Comparison of ENCODE assay signal across 7 cellular contexts in genomic region chr19:48836089-48837017, GRCh38. TPM values are rescaled to one million over a fixed set of nuclear protein-coding genes. Genes with fewer than 3 reads are reported as not detected.
DNase-seq lines count a peak whose midpoint lies in the region; FAIRE-seq and TF ChIP-seq lines count a peak whose summit lies in the region.

Gene HSD17B14, minus strand, starts transcription at chr19:48836491. Its CDS starts 80 bp downstream, at chr19:48836411.

- H3K4me3 ChIP-seq in GM12864 (ENCODE audit: low read depth, low read length) (peak within 1 kb of the TSS; percentile 43), LNCaP clone FGC (ENCODE audit: low read depth, low read length) (peak within 1 kb of the TSS; percentile 41), astrocyte of the cerebellum (ENCODE audit: low read depth, low read length) (peak within 1 kb of the TSS; percentile 57), iPS-18c (ENCODE audit: insufficient read depth, low read depth, low read length) (peak within 1 kb of the TSS; percentile 69)

- no peaks in the 10 kb centered on the region for H3K9me3 ChIP-seq in iPS-18c (ENCODE audit: control insufficient read depth, insufficient read depth, low read length)

- DNase-seq in GM12864 (ENCODE audit: low read depth) (no peak), LNCaP clone FGC (ENCODE audit: low read depth) (no peak), astrocyte of the cerebellum (ENCODE audit: low read depth) (no peak), smooth muscle cell of the brain vasculature (ENCODE audit: low read depth, low spot score) (peak; percentile 44), GM12891 (ENCODE audit: insufficient read length, low spot score) (no peak), GM19240 (ENCODE audit: insufficient read length, low spot score) (no peak)

- TF ChIP-seq POLR2A in GM12891 (IDR thresholded peaks at IDR 0.05; ENCODE audit: low read depth, low read length) = no peak

- FAIRE-seq in GM12891 (lab: Jason Lieb, UNC) = no peak

- in situ Hi-C loops in astrocyte of the cerebellum (cut with HindIII; ENCODE audit: low sequenced_read_pairs) = no loop called here

- no peak for TF ChIP-seq CTCF in GM12864 (IDR thresholded peaks at IDR 0.05; ENCODE audit: low read depth, low read length, missing control alignments)
- TF ChIP-seq CTCF in LNCaP clone FGC (IDR thresholded peaks at IDR 0.05; ENCODE audit: control insufficient read depth, extremely low read depth, insufficient read depth) = no peak
- no peak for TF ChIP-seq CTCF in astrocyte of the cerebellum (IDR thresholded peaks at IDR 0.05; ENCODE audit: low read depth, low read length, missing control alignments)

TF ChIP-seq in GM12891, 5 proteins besides CTCF, POLR2A, EP300 and RAD21:
- TF ChIP-seq TAF1 (IDR thresholded peaks at IDR 0.05; ENCODE audit: low read depth, low read length) (no peak), SPI1 (IDR thresholded peaks at IDR 0.05; ENCODE audit: low read depth, low read length) (no peak), POLR2AphosphoS5 (IDR thresholded peaks at IDR 0.05; ENCODE audit: low read depth, low read length) (no peak), POU2F2 (IDR thresholded peaks at IDR 0.05; ENCODE audit: low read depth, low read length) (no peak), PAX5 (IDR thresholded peaks at IDR 0.05; ENCODE audit: insufficient read depth, low read length, severe bottlenecking) (no peak)

RNA-seq across cellular contexts. Expression of gene HSD17B14, which starts in this region (rescaled TPM):
- polyA plus RNA-seq in GM12891 (2012; ENCODE audit: low read depth, missing spikeins) = 8.2 TPM
